Comparison of ENCODE assay signal across 32 cellular contexts in genomic region chr7:80521809-80522208, GRCh38. TPM values are rescaled to one million over a fixed set of nuclear protein-coding genes. Genes with fewer than 3 reads are reported as not detected.
"Had no signal": no experiment of that assay in that cellular context is flagged by ENCODE, and none has a peak within 500 bp of the region (broad histone marks: within the 10 kb centered on the region; RNA-seq: fewer than 3 reads in every experiment).

No MANE protein-coding gene starts in this region.

- H3K36me3 ChIP-seq: breast epithelium, gastrocnemius medialis, ovary, thoracic aorta, uterus had no signal

- H3K27ac ChIP-seq: breast epithelium, gastrocnemius medialis, ovary, thoracic aorta, uterus, VCaP had no signal

- H3K9me3 ChIP-seq: breast epithelium, gastrocnemius medialis, ovary, thoracic aorta, uterus had no signal

- H3K9me3 Mint-ChIP-seq: stimulated activated naive CD8-positive, alpha-beta T cell treated with anti-CD3 and anti-CD28 coated beads, Interleukin-15, Interleukin-2, amounts not matched to agents 100 ng/mL and 50 ng/mL, for 24 hours had no signal

- H3K4me3 ChIP-seq: breast epithelium, gastrocnemius medialis, ovary, skin epidermis, thoracic aorta, uterus had no signal

- H3K36me3 Mint-ChIP-seq: activated naive CD4-positive, alpha-beta T cell treated with anti-CD3 and anti-CD28 coated beads, Interleukin-2, amount 50 U/mL, for 72 hours; naive B cell; stimulated activated effector memory CD8-positive, alpha-beta T cell treated with anti-CD3 and anti-CD28 coated beads, Interleukin-12 subunit alpha, Interleukin-12 subunit beta, amount 100 ng/mL, for 72 hours had no signal

- DNase-seq: activated CD4-positive, alpha-beta T cell treated with anti-CD3 and anti-CD28 coated beads for 4 hours; activated CD4-positive, alpha-beta T cell treated with anti-CD3 and anti-CD28 coated beads, Interleukin-2, amount 50 U/mL, for 4 hours; activated naive CD4-positive, alpha-beta T cell; activated T-cell treated with anti-CD3 and anti-CD28 coated beads for 4 hours; activated T-cell treated with anti-CD3 and anti-CD28 coated beads, Interleukin-2, amount 50 U/mL, for 72 hours; dermis blood vessel endothelial cell; effector CD4-positive, alpha-beta T cell; gastrocnemius medialis; glutamatergic neuron; left cardiac atrium; mammary epithelial cell; naive B cell; ovary; retina; stimulated activated CD4-positive, alpha-beta T cell treated with anti-CD3 and anti-CD28 coated beads, Interleukin-4, amount 100 ng/mL, for 24 hours; trophoblast cell; uterus had no signal

- H3K27ac Mint-ChIP-seq: activated naive CD4-positive, alpha-beta T cell treated with anti-CD3 and anti-CD28 coated beads, Interleukin-2, amount 50 U/mL, for 72 hours; activated T-cell treated with anti-CD3 and anti-CD28 coated beads, Interleukin-2, amount 50 U/mL, for 72 hours; naive B cell; progenitor cell of endocrine pancreas; stimulated activated effector memory CD8-positive, alpha-beta T cell treated with anti-CD3 and anti-CD28 coated beads, Interleukin-12 subunit alpha, Interleukin-12 subunit beta, amount 100 ng/mL, for 72 hours; stimulated activated naive CD8-positive, alpha-beta T cell treated with anti-CD3 and anti-CD28 coated beads, Interleukin-15, Interleukin-2, amounts not matched to agents 100 ng/mL and 50 ng/mL, for 24 hours had no signal

- H3K27me3 Mint-ChIP-seq: naive B cell; progenitor cell of endocrine pancreas; stimulated activated naive CD8-positive, alpha-beta T cell treated with anti-CD3 and anti-CD28 coated beads, Interleukin-15, Interleukin-2, amounts not matched to agents 100 ng/mL and 50 ng/mL, for 24 hours had no signal

- ATAC-seq: activated naive CD4-positive, alpha-beta T cell treated with anti-CD3 and anti-CD28 coated beads, Interleukin-2, amount 50 U/mL, for 72 hours; activated T-cell treated with anti-CD3 and anti-CD28 coated beads, Interleukin-2, amount 50 U/mL, for 72 hours; gastrocnemius medialis; left cardiac atrium; sciatic nerve; stimulated activated effector memory CD8-positive, alpha-beta T cell treated with anti-CD3 and anti-CD28 coated beads, Interleukin-12 subunit alpha, Interleukin-12 subunit beta, amount 100 ng/mL, for 72 hours had no signal

- H3K27me3 ChIP-seq: breast epithelium, gastrocnemius medialis, ovary, uterus had no signal

- FAIRE-seq: colon, keratinocyte had no signal

- H3K4me1 Mint-ChIP-seq: naive B cell; stimulated activated effector memory CD8-positive, alpha-beta T cell treated with anti-CD3 and anti-CD28 coated beads, Interleukin-12 subunit alpha, Interleukin-12 subunit beta, amount 100 ng/mL, for 72 hours had no signal

- H3K4me1 ChIP-seq: breast epithelium, uterus had no signal

- H3K4me3 Mint-ChIP-seq: activated T-cell treated with anti-CD3 and anti-CD28 coated beads, Interleukin-2, amount 50 U/mL, for 72 hours; naive B cell; stimulated activated effector memory CD8-positive, alpha-beta T cell treated with anti-CD3 and anti-CD28 coated beads, Interleukin-12 subunit alpha, Interleukin-12 subunit beta, amount 100 ng/mL, for 72 hours; stimulated activated naive CD8-positive, alpha-beta T cell treated with anti-CD3 and anti-CD28 coated beads, Interleukin-15, Interleukin-2, amounts not matched to agents 100 ng/mL and 50 ng/mL, for 24 hours had no signal

RNA-seq across cellular contexts. Expression of gene GNAT3, which starts 9.9 kb away (rescaled TPM):
- total RNA-seq: activated naive CD4-positive, alpha-beta T cell treated with anti-CD3 and anti-CD28 coated beads, Interleukin-2, amount 50 U/mL, for 72 hours; activated T-cell treated with anti-CD3 and anti-CD28 coated beads, Interleukin-2, amount 50 U/mL, for 72 hours; breast epithelium; dermis blood vessel endothelial cell; epithelial cell of proximal tubule; gastrocnemius medialis; left cardiac atrium; liver; mammary epithelial cell; ovary; progenitor cell of endocrine pancreas; sciatic nerve; subcutaneous adipose tissue; thoracic aorta; uterus had no signal
- polyA plus RNA-seq: keratinocyte, liver, mammary epithelial cell, neural cell, ovary had no signal
